ENCODE assay signal across 16 cellular contexts in genomic region chr2:150909613-150910012, GRCh38.
DNase-seq lines count a peak whose midpoint lies in the region; ATAC-seq, FAIRE-seq and TF ChIP-seq lines count a peak whose summit lies in the region.
"Had no signal": no experiment of that assay in that cellular context is flagged by ENCODE, and none has a peak within 500 bp of the region (broad histone marks: within the 10 kb centered on the region; RNA-seq: fewer than 3 reads in every experiment).

No MANE protein-coding gene starts in this region.

- no peak overlapping the region for H3K27ac ChIP-seq in HepG2 (ENCODE audit: extremely low read length, insufficient read depth, low read length)
- H3K27ac ChIP-seq in right lobe of liver, result no peak overlapping the region
- H3K27ac ChIP-seq: testis, WERI-Rb-1 had no signal

- no peaks in the 10 kb centered on the region for H4K20me1 ChIP-seq in HepG2 (ENCODE audit: insufficient read depth, low read length)

- DNase-seq in HepG2 (ENCODE audit: low spot score), result no peak
- no peak for DNase-seq in right lobe of liver
- peak; percentile 21 for DNase-seq in LHCN-M2 (ENCODE audit: low read depth)
- DNase-seq in endothelial cell (ENCODE audit: low spot score), result no peak
- DNase-seq in activated CD4-positive, alpha-beta memory T cell treated with anti-CD3 and anti-CD28 coated beads, Interleukin-2, amount 10 ng/mL, durations not matched to agents 7 days and 5 days, result no peak
- DNase-seq in activated CD4-positive, alpha-beta memory T cell treated with anti-CD3 and anti-CD28 coated beads for 36 hours, result no peak
- DNase-seq in GM13977 (ENCODE audit: low spot score), result no peak
- DNase-seq: activated CD8-positive, alpha-beta memory T cell treated with anti-CD3 and anti-CD28 coated beads, Interleukin-2, amount 10 ng/mL, durations not matched to agents 7 days and 5 days; central memory CD4-positive, alpha-beta T cell; head of caudate nucleus; Karpas-422; NCI-H2081; testis; WERI-Rb-1 had no signal

- no peak for FAIRE-seq in HepG2 (lab: Jason Lieb, UNC)

- no peaks in the 10 kb centered on the region for H3K36me3 Mint-ChIP-seq in endothelial cell (ENCODE audit: low read depth, unreplicated experiment)
- no peaks in the 10 kb centered on the region for H3K36me3 Mint-ChIP-seq in activated CD4-positive, alpha-beta memory T cell treated with anti-CD3 and anti-CD28 coated beads, Interleukin-2, amount 10 ng/mL, durations not matched to agents 7 days and 5 days (ENCODE audit: low read depth)
- H3K36me3 Mint-ChIP-seq in activated CD4-positive, alpha-beta memory T cell treated with anti-CD3 and anti-CD28 coated beads for 36 hours, result no peaks in the 10 kb centered on the region
- H3K36me3 Mint-ChIP-seq: activated CD8-positive, alpha-beta memory T cell treated with anti-CD3 and anti-CD28 coated beads, Interleukin-2, amount 10 ng/mL, durations not matched to agents 7 days and 5 days; activated naive CD4-positive, alpha-beta T cell treated with anti-CD3 and anti-CD28 coated beads, Interleukin-2, amount 50 U/mL, for 24 hours had no signal

- H3K27me3 ChIP-seq in HepG2 (ENCODE audit: control insufficient read depth in 1 of 2, insufficient read depth in 2 of 2, low read length in 2 of 2), result no peaks in the 10 kb centered on the region
- no peaks in the 10 kb centered on the region for H3K27me3 ChIP-seq in right lobe of liver
- H3K27me3 ChIP-seq: testis had no signal

- no peaks in the 10 kb centered on the region for H3K9me3 Mint-ChIP-seq in endothelial cell (ENCODE audit: unreplicated experiment)
- peaks cover 2% of the 10 kb centered on the region for H3K9me3 Mint-ChIP-seq in activated CD4-positive, alpha-beta memory T cell treated with anti-CD3 and anti-CD28 coated beads, Interleukin-2, amount 10 ng/mL, durations not matched to agents 7 days and 5 days
- no peaks in the 10 kb centered on the region for H3K9me3 Mint-ChIP-seq in activated CD4-positive, alpha-beta memory T cell treated with anti-CD3 and anti-CD28 coated beads for 36 hours
- H3K9me3 Mint-ChIP-seq: activated naive CD4-positive, alpha-beta T cell treated with anti-CD3 and anti-CD28 coated beads, Interleukin-2, amount 50 U/mL, for 24 hours had no signal

- no peaks in the 10 kb centered on the region for H3K27me3 Mint-ChIP-seq in endothelial cell (ENCODE audit: unreplicated experiment)
- no peaks in the 10 kb centered on the region for H3K27me3 Mint-ChIP-seq in activated CD4-positive, alpha-beta memory T cell treated with anti-CD3 and anti-CD28 coated beads, Interleukin-2, amount 10 ng/mL, durations not matched to agents 7 days and 5 days
- peaks cover 1% of the 10 kb centered on the region for H3K27me3 Mint-ChIP-seq in activated CD4-positive, alpha-beta memory T cell treated with anti-CD3 and anti-CD28 coated beads for 36 hours

- no peak overlapping the region for H3K9ac ChIP-seq in HepG2 (ENCODE audit: insufficient read depth, low read depth, low read length)

- H3K36me3 ChIP-seq in HepG2 (replicated peaks in 1 of 2; ENCODE audit: control insufficient read depth in 1 of 2, insufficient read depth in 2 of 2, low read length in 2 of 2) (no peaks in the 10 kb centered on the region), right lobe of liver (no peaks in the 10 kb centered on the region)
- H3K36me3 ChIP-seq: WERI-Rb-1 had no signal

- H3K9me3 ChIP-seq in HepG2 (ENCODE audit: low read length) (no peaks in the 10 kb centered on the region), right lobe of liver (no peaks in the 10 kb centered on the region)
- H3K9me3 ChIP-seq: testis had no signal

- intact Hi-C loops in HepG2 (cut with micrococcal nuclease; ENCODE audit: unreplicated experiment) (no loop called here), right lobe of liver (cut with DNase I) (no loop called here)
- intact Hi-C loops in activated CD4-positive, alpha-beta memory T cell treated with anti-CD3 and anti-CD28 coated beads for 36 hours (cut with micrococcal nuclease), result no loop called here

- no TSS peak for BruUV-seq in HepG2 (replicated peaks; lab: Mats Ljungman, UMichigan)

- H2AFZ ChIP-seq in HepG2 (ENCODE audit: low read length), result no peak overlapping the region

- H3K4me3 Mint-ChIP-seq in endothelial cell (ENCODE audit: unreplicated experiment), result no peak overlapping the region
- H3K4me3 Mint-ChIP-seq in activated CD4-positive, alpha-beta memory T cell treated with anti-CD3 and anti-CD28 coated beads, Interleukin-2, amount 10 ng/mL, durations not matched to agents 7 days and 5 days, result no peak overlapping the region
- H3K4me3 Mint-ChIP-seq in activated CD4-positive, alpha-beta memory T cell treated with anti-CD3 and anti-CD28 coated beads for 36 hours, result no peak overlapping the region
- H3K4me3 Mint-ChIP-seq: activated CD8-positive, alpha-beta memory T cell treated with anti-CD3 and anti-CD28 coated beads, Interleukin-2, amount 10 ng/mL, durations not matched to agents 7 days and 5 days; activated naive CD4-positive, alpha-beta T cell treated with anti-CD3 and anti-CD28 coated beads, Interleukin-2, amount 50 U/mL, for 24 hours had no signal

- WGBS in HepG2 (ENCODE audit: low lambda C conversion rate), result 2% methylated on average over 1 of the region's 1 CpG
- 56% methylated on average over 1 of the region's 1 CpG for WGBS in right lobe of liver (ENCODE audit: insufficient coverage, low coverage, low lambda C conversion rate, missing lambda C conversion rate)

- H3K4me1 Mint-ChIP-seq in endothelial cell (ENCODE audit: unreplicated experiment), result no peaks in the 10 kb centered on the region
- no peaks in the 10 kb centered on the region for H3K4me1 Mint-ChIP-seq in activated CD4-positive, alpha-beta memory T cell treated with anti-CD3 and anti-CD28 coated beads, Interleukin-2, amount 10 ng/mL, durations not matched to agents 7 days and 5 days
- H3K4me1 Mint-ChIP-seq in activated CD4-positive, alpha-beta memory T cell treated with anti-CD3 and anti-CD28 coated beads for 36 hours (ENCODE audit: low read depth), result no peaks in the 10 kb centered on the region
- H3K4me1 Mint-ChIP-seq: activated CD8-positive, alpha-beta memory T cell treated with anti-CD3 and anti-CD28 coated beads, Interleukin-2, amount 10 ng/mL, durations not matched to agents 7 days and 5 days; activated naive CD4-positive, alpha-beta T cell treated with anti-CD3 and anti-CD28 coated beads, Interleukin-2, amount 50 U/mL, for 24 hours had no signal

- in situ Hi-C loops in HepG2 (cut with HindIII; ENCODE audit: extremely low pct_ligation_motif_present, low pct_unique_long_range_greater_than_20kb), result no loop called here
- in situ Hi-C loops in GM13977 (cut with MboI; ENCODE audit: low pct_unique_long_range_greater_than_20kb, low sequenced_read_pairs, unreplicated experiment), result no loop called here

- no peaks in the 10 kb centered on the region for H3K4me1 ChIP-seq in HepG2 (ENCODE audit: insufficient read depth, low read length)
- no peaks in the 10 kb centered on the region for H3K4me1 ChIP-seq in right lobe of liver
- H3K4me1 ChIP-seq: testis had no signal

- ATAC-seq in HepG2, result peak; percentile 70
- no peak for ATAC-seq in right lobe of liver
- ATAC-seq in HG03457 (IDR thresholded peaks at IDR 0.05; ENCODE audit: unreplicated experiment), result no peak
- ATAC-seq: activated CD8-positive, alpha-beta memory T cell treated with anti-CD3 and anti-CD28 coated beads, Interleukin-2, amount 10 ng/mL, durations not matched to agents 7 days and 5 days had no signal

- H3K27ac Mint-ChIP-seq in endothelial cell (ENCODE audit: unreplicated experiment), result no peak overlapping the region
- no peak overlapping the region for H3K27ac Mint-ChIP-seq in activated CD4-positive, alpha-beta memory T cell treated with anti-CD3 and anti-CD28 coated beads, Interleukin-2, amount 10 ng/mL, durations not matched to agents 7 days and 5 days
- H3K27ac Mint-ChIP-seq in activated CD4-positive, alpha-beta memory T cell treated with anti-CD3 and anti-CD28 coated beads for 36 hours, result no peak overlapping the region
- H3K27ac Mint-ChIP-seq: activated CD8-positive, alpha-beta memory T cell treated with anti-CD3 and anti-CD28 coated beads, Interleukin-2, amount 10 ng/mL, durations not matched to agents 7 days and 5 days; activated naive CD4-positive, alpha-beta T cell treated with anti-CD3 and anti-CD28 coated beads, Interleukin-2, amount 50 U/mL, for 24 hours had no signal

- no peak for TF ChIP-seq RAD21 in HepG2 (CRISPR knock-in tag; IDR thresholded peaks at IDR 0.05)

- no peaks in the 10 kb centered on the region for H3K79me2 ChIP-seq in HepG2 (ENCODE audit: insufficient read depth, low read length)

- TF ChIP-seq POLR2A in HepG2 (IDR thresholded peaks at IDR 0.05; ENCODE audit: insufficient read depth in 1 of 2, low read depth in 2 of 2, low read length in 2 of 2), result no peak
- TF ChIP-seq POLR2A in right lobe of liver (IDR thresholded peaks at IDR 0.05), result no peak

- TF ChIP-seq CTCF in HepG2 (CRISPR knock-in tag; IDR thresholded peaks at IDR 0.05) (no peak), right lobe of liver (IDR thresholded peaks at IDR 0.05) (peak in 1 of 4 donors; percentile 6), endothelial cell (IDR thresholded peaks at IDR 0.05; ENCODE audit: unreplicated experiment) (peak; percentile 38), GM13977 (IDR thresholded peaks at IDR 0.05; ENCODE audit: extremely low read depth, insufficient read depth, missing control alignments) (no peak)

- no peak overlapping the region for H3K4me2 ChIP-seq in HepG2 (ENCODE audit: low read depth, low read length)

- POLR2A ChIA-PET in HepG2 (lab: Yijun Ruan, JAX), result no interaction called here
- POLR2A ChIA-PET in activated CD4-positive, alpha-beta memory T cell treated with anti-CD3 and anti-CD28 coated beads, Interleukin-2, amount 10 ng/mL, durations not matched to agents 7 days and 5 days (lab: Charles Lee), result no interaction called here
- POLR2A ChIA-PET in activated CD4-positive, alpha-beta memory T cell treated with anti-CD3 and anti-CD28 coated beads for 36 hours (lab: Charles Lee), result no interaction called here

- CTCF ChIA-PET in HepG2 (lab: Yijun Ruan, JAX; ENCODE audit: low intra/inter-chr PET ratio, low total read pairs), result no interaction called here
- CTCF ChIA-PET in activated CD4-positive, alpha-beta memory T cell treated with anti-CD3 and anti-CD28 coated beads, Interleukin-2, amount 10 ng/mL, durations not matched to agents 7 days and 5 days (lab: Charles Lee), result no interaction called here
- CTCF ChIA-PET in activated CD4-positive, alpha-beta memory T cell treated with anti-CD3 and anti-CD28 coated beads for 36 hours (lab: Charles Lee), result interaction anchor here (1.4 kb wide), 1 partner anchor 142 kb away, joined by 3 read pairs; no protein-coding TSS in a partner anchor

- H3K4me3 ChIP-seq in HepG2 (replicated peaks in 1 of 3; ENCODE audit: insufficient read depth in 1 of 3, low read depth in 2 of 3, low read length in 3 of 3) (no peak overlapping the region), right lobe of liver (no peak overlapping the region)
- H3K4me3 ChIP-seq: testis had no signal

- no peak for TF ChIP-seq EP300 in HepG2 (IDR thresholded peaks at IDR 0.05; ENCODE audit: low read depth in 2 of 2, low read length in 2 of 2)
- TF ChIP-seq EP300 in HepG2 (CRISPR knock-in tag; IDR thresholded peaks at IDR 0.05; ENCODE audit: borderline replicate concordance), result no peak

TF ChIP-seq in HepG2, 621 proteins besides CTCF, POLR2A, EP300 and RAD21:
- no peak for TF ChIP-seq ZNF644 (CRISPR knock-in tag; IDR thresholded peaks at IDR 0.05; ENCODE audit: low read depth)
- no peak for TF ChIP-seq ELF4 (CRISPR knock-in tag; IDR thresholded peaks at IDR 0.05; ENCODE audit: borderline replicate concordance)
- TF ChIP-seq NFRKB (IDR thresholded peaks at IDR 0.05), result no peak
